In the genomic region with DNA sequence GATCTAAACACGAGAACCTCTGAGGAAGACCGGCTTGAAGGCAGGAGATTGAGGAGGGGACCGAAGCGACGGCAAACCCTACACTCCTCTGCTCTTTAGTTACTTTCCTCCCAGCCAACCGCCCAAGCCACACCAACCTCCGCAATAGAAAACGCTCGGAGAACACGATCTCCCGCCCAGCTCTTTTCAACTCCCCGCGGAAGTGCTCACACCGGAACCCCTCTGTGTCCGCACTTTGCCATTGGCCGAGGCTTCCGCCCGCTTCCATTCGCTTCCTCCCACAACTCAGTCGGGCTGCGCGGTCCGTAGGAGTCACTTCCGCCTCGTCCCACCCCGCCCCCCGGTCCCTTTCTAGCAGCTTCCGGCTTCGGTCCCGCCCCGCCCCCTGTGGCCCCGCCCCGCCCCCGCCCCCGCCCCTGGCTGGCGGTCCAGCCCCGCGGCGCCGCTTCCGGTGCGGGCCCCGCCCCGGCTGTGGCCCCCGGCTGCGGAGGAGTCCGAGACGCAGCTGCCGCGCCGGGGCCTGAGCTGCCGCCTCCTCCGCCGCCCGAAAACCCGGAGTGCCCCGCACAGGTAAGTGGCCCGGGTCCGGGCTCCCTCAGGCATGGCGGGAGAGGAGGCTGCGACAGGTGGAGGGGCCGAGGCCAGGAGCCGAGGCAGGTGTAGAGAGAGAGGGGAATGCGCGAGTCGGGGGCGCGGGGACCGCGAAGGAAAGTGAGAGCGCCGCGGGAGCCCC, we compare ENCODE assay signal across 8 cellular contexts. TPM values are rescaled to one million over a fixed set of nuclear protein-coding genes. Genes with fewer than 3 reads are reported as not detected.
DNase-seq lines count a peak whose midpoint lies in the region; ATAC-seq and TF ChIP-seq lines count a peak whose summit lies in the region.

Gene ARID3B (plus strand): TSS at position 460 of the 733 bp plus-strand sequence. CDS start 2,717 bp downstream, outside the sequence.

- no peaks in the 10 kb centered on the region for H3K27me3 ChIP-seq in GM06990 (replicated peaks; ENCODE audit: control insufficient read depth, insufficient read depth, low read length)

- peak within 1 kb of the TSS; percentile 72; the same call in 1 of the 2 replicates for H3K27ac ChIP-seq in SK-N-MC
- peak within 1 kb of the TSS; percentile 70 for H3K27ac ChIP-seq in substantia nigra (ENCODE audit: low read depth, low read length, poor library complexity, severe bottlenecking)

- TF ChIP-seq CTCF in GM06990 (IDR thresholded peaks at IDR 0.05; ENCODE audit: insufficient read depth, low read length, poor library complexity, severe bottlenecking), result no peak

- H3K4me3 Mint-ChIP-seq in activated naive CD4-positive, alpha-beta T cell treated with anti-CD3 and anti-CD28 coated beads for 36 hours, result peak within 1 kb of the TSS; percentile 97

- DNase-seq in GM06990 (ENCODE audit: extremely low read depth, insufficient read length), result peak; percentile 92
- peak; percentile 93 for DNase-seq in NCI-H1092 (lab: John Stamatoyannopoulos, UW)
- peak; percentile 81 for DNase-seq in SK-N-MC (ENCODE audit: low read depth, low spot score)
- peak; percentile 99 for DNase-seq in activated naive CD4-positive, alpha-beta T cell treated with anti-CD3 and anti-CD28 coated beads for 36 hours
- peak; percentile 96 for DNase-seq in germinal center (ENCODE audit: low spot score)
- peak; percentile 93 for DNase-seq in non-pigmented ciliary epithelial cell (ENCODE audit: low read depth)
- DNase-seq in substantia nigra (lab: John Stamatoyannopoulos, UW), result peak; percentile 64 to 98 (median 94)

- H3K4me3 ChIP-seq in GM06990 (replicated peaks; ENCODE audit: low read depth, low read length) (peak within 1 kb of the TSS; percentile 97), SK-N-MC (peak within 1 kb of the TSS; percentile 92)

- CTCF ChIA-PET in activated naive CD4-positive, alpha-beta T cell treated with anti-CD3 and anti-CD28 coated beads for 36 hours (lab: Charles Lee), result interaction anchor here (0.6 to 1.5 kb wide), 4 partner anchors 12 to 165 kb away, joined by 3 to 4 read pairs (median 4); no protein-coding TSS in a partner anchor

- H3K4me1 Mint-ChIP-seq in activated naive CD4-positive, alpha-beta T cell treated with anti-CD3 and anti-CD28 coated beads for 36 hours (ENCODE audit: low read depth), result peaks cover 46% of the 10 kb centered on the region

- H3K36me3 ChIP-seq in GM06990 (ENCODE audit: control insufficient read depth, insufficient read depth, low read length) (peaks cover 8% of the 10 kb centered on the region), SK-N-MC (ENCODE audit: insufficient read depth, low read length) (no peaks in the 10 kb centered on the region)

- ATAC-seq in HG02588 (IDR thresholded peaks at IDR 0.05; ENCODE audit: unreplicated experiment), result peak; percentile 78

- no peaks in the 10 kb centered on the region for H3K9me3 ChIP-seq in SK-N-MC (ENCODE audit: low read depth, low read length)

- H3K9ac ChIP-seq in SK-N-MC (ENCODE audit: insufficient read length), result peak within 1 kb of the TSS; percentile 87

- H3K27me3 Mint-ChIP-seq in activated naive CD4-positive, alpha-beta T cell treated with anti-CD3 and anti-CD28 coated beads for 36 hours (ENCODE audit: low read depth), result no peaks in the 10 kb centered on the region

- peaks cover 24% of the 10 kb centered on the region for H3K36me3 Mint-ChIP-seq in activated naive CD4-positive, alpha-beta T cell treated with anti-CD3 and anti-CD28 coated beads for 36 hours (ENCODE audit: low read depth)

- intact Hi-C loops in activated naive CD4-positive, alpha-beta T cell treated with anti-CD3 and anti-CD28 coated beads for 36 hours (cut with micrococcal nuclease), result loop anchor here (1.0 to 5.0 kb wide), 13 partner anchors 57 to 911 kb away; partner anchors contain the start of genes C15orf39, CLK3, COX5A and EDC3

- peak within 1 kb of the TSS; percentile 90 for H3K27ac Mint-ChIP-seq in activated naive CD4-positive, alpha-beta T cell treated with anti-CD3 and anti-CD28 coated beads for 36 hours

- no peaks in the 10 kb centered on the region for H3K9me3 Mint-ChIP-seq in activated naive CD4-positive, alpha-beta T cell treated with anti-CD3 and anti-CD28 coated beads for 36 hours

RNA-seq across cellular contexts. Expression of gene ARID3B, which starts in this region (rescaled TPM):
- 10 to 100 TPM; 14.2 to 15.9 TPM for total RNA-seq in activated naive CD4-positive, alpha-beta T cell treated with anti-CD3 and anti-CD28 coated beads for 36 hours

Comparison
In these comparisons a context has a peak if more than half of its experiments do, and no peak if none do; other contexts are left out.
1. Peak in every context shown above with its lines: DNase-seq, ATAC-seq, H3K4me3 ChIP-seq and H3K27ac ChIP-seq.